Comparison of ENCODE assay signal across 30 cellular contexts in genomic region chr20:5841492-5841891, GRCh38.
"Had no signal": no experiment of that assay in that cellular context is flagged by ENCODE, and none has a peak within 500 bp of the region (broad histone marks: within the 10 kb centered on the region; RNA-seq: fewer than 3 reads in every experiment).

No MANE protein-coding gene starts in this region.

- H3K9me3 ChIP-seq: left lung, mucosa of descending colon, pancreas, prostate gland, transverse colon, upper lobe of right lung had no signal

- H3K27ac Mint-ChIP-seq: naive thymus-derived CD4-positive, alpha-beta T cell; natural killer cell treated with Interleukin-12 subunit alpha and Interleukin-12 subunit beta and Interleukin-15 and Interleukin-18, amount 100 ng/mL, for 72 hours; stimulated activated memory B cell treated with anti-CD40 and anti-IgM and Interleukin-4, amounts not matched to agents 10 μg/mL and 1 μg/mL and 100 μg/mL, for 72 hours; stimulated activated naive CD8-positive, alpha-beta T cell treated with anti-CD3 and anti-CD28 coated beads, Interleukin-15, amount 100 ng/mL, for 72 hours had no signal

- H3K9me3 Mint-ChIP-seq: natural killer cell treated with Interleukin-12 subunit alpha and Interleukin-12 subunit beta and Interleukin-15 and Interleukin-18, amount 100 ng/mL, for 72 hours; neural crest cell; stimulated activated naive CD8-positive, alpha-beta T cell treated with anti-CD3 and anti-CD28 coated beads, Interleukin-15, amount 100 ng/mL, for 72 hours had no signal

- H3K27me3 Mint-ChIP-seq: naive thymus-derived CD4-positive, alpha-beta T cell; natural killer cell treated with Interleukin-12 subunit alpha and Interleukin-12 subunit beta and Interleukin-15 and Interleukin-18, amount 100 ng/mL, for 72 hours; stimulated activated memory B cell treated with anti-CD40 and anti-IgM and Interleukin-4, amounts not matched to agents 10 μg/mL and 1 μg/mL and 100 μg/mL, for 72 hours; stimulated activated naive CD8-positive, alpha-beta T cell treated with anti-CD3 and anti-CD28 coated beads, Interleukin-15, amount 100 ng/mL, for 72 hours had no signal

- H3K27ac ChIP-seq: left lung, pancreas, prostate gland, transverse colon, upper lobe of right lung had no signal

- H3K36me3 ChIP-seq: left lung, pancreas, prostate gland, transverse colon, upper lobe of right lung had no signal

- H3K4me2 ChIP-seq: smooth muscle cell had no signal

- H3K36me3 Mint-ChIP-seq: natural killer cell treated with Interleukin-12 subunit alpha and Interleukin-12 subunit beta and Interleukin-15 and Interleukin-18, amount 100 ng/mL, for 72 hours had no signal

- H3K27me3 ChIP-seq: left lung, pancreas, transverse colon, upper lobe of right lung had no signal

- H3K4me1 ChIP-seq: left lung, upper lobe of right lung had no signal

- DNase-seq: hippocampal formation; kidney; left colon; left lung; mesendoderm; midbrain; mucosa of descending colon; naive thymus-derived CD4-positive, alpha-beta T cell; nucleus accumbens; pancreas; posterior cingulate gyrus; retina; right cardiac atrium; stimulated activated CD4-positive, alpha-beta T cell treated with anti-CD3 and anti-CD28 coated beads, Interleukin-1b, Interleukin-23, amount 100 ng/mL, for 48 hours; stimulated activated CD4-positive, alpha-beta T cell treated with anti-CD3 and anti-CD28 coated beads, Interleukin-2, amount 100 ng/mL, for 48 hours; stimulated activated CD4-positive, alpha-beta T cell treated with anti-CD3 and anti-CD28 coated beads, Interleukin-4, amount 100 ng/mL, for 4 hours; stimulated activated CD8-positive, alpha-beta memory T cell treated with anti-CD3 and anti-CD28 coated beads, Interleukin-4, amount 100 ng/mL, for 48 hours; stimulated activated naive CD4-positive, alpha-beta T cell treated with Interleukin-2 at 50 U/mL for 16 hours; stimulated activated naive CD8-positive, alpha-beta T cell treated with anti-CD3 and anti-CD28 coated beads, Interleukin-15, amount 100 ng/mL, for 72 hours; substantia nigra; transverse colon; upper lobe of right lung had no signal

- ATAC-seq: left colon; left lung; mucosa of descending colon; naive thymus-derived CD4-positive, alpha-beta T cell; natural killer cell treated with Interleukin-12 subunit alpha and Interleukin-12 subunit beta and Interleukin-15 and Interleukin-18, amount 100 ng/mL, for 72 hours; pancreas; right cardiac atrium; sciatic nerve; stimulated activated memory B cell treated with anti-CD40 and anti-IgM and Interleukin-4, amounts not matched to agents 10 μg/mL and 1 μg/mL and 100 μg/mL, for 72 hours; stimulated activated naive CD8-positive, alpha-beta T cell treated with anti-CD3 and anti-CD28 coated beads, Interleukin-15, amount 100 ng/mL, for 72 hours; upper lobe of right lung had no signal

- H3K4me3 ChIP-seq: left lung, lung, mucosa of descending colon, pancreas, prostate gland, smooth muscle cell, transverse colon, upper lobe of right lung had no signal

- H3K4me3 Mint-ChIP-seq: naive thymus-derived CD4-positive, alpha-beta T cell; natural killer cell treated with Interleukin-12 subunit alpha and Interleukin-12 subunit beta and Interleukin-15 and Interleukin-18, amount 100 ng/mL, for 72 hours; neural crest cell; stimulated activated memory B cell treated with anti-CD40 and anti-IgM and Interleukin-4, amounts not matched to agents 10 μg/mL and 1 μg/mL and 100 μg/mL, for 72 hours; stimulated activated naive CD8-positive, alpha-beta T cell treated with anti-CD3 and anti-CD28 coated beads, Interleukin-15, amount 100 ng/mL, for 72 hours had no signal

- FAIRE-seq: kidney, pancreas, urothelium cell line had no signal
